ENCODE assay signal across 17 cellular contexts in genomic region chr10:86048973-86049372, GRCh38.
DNase-seq lines count a peak whose midpoint lies in the region; ATAC-seq and TF ChIP-seq lines count a peak whose summit lies in the region.
"Had no signal": no experiment of that assay in that cellular context is flagged by ENCODE, and none has a peak within 500 bp of the region (broad histone marks: within the 10 kb centered on the region; RNA-seq: fewer than 3 reads in every experiment).

No MANE protein-coding gene starts in this region.

- intact Hi-C loops in cardiac septum (cut with DNase I), result no loop called here

- H2AK5ac ChIP-seq in trophoblast cell (ENCODE audit: low read length), result no peak overlapping the region

- H3K4me1 ChIP-seq in right atrium auricular region (no peaks in the 10 kb centered on the region), trophoblast cell (ENCODE audit: control insufficient read depth in 1 of 2, insufficient read depth in 2 of 2, low read length in 2 of 2) (no peaks in the 10 kb centered on the region)
- H3K4me1 ChIP-seq: A549, Caco-2 had no signal

- no peak overlapping the region for H2BK12ac ChIP-seq in trophoblast cell (ENCODE audit: low read length)

- TF ChIP-seq CTCF in right atrium auricular region (IDR thresholded peaks at IDR 0.05), result no peak

- no CpG with 5 or more reads among the region's 2 CpGs for WGBS in trophoblast cell (ENCODE audit: extremely low coverage, insufficient coverage, insufficient read length)

- no peaks in the 10 kb centered on the region for H3K9me3 Mint-ChIP-seq in activated CD8-positive, alpha-beta memory T cell treated with anti-CD3 and anti-CD28 coated beads, Interleukin-2, amount 10 ng/mL, durations not matched to agents 7 days and 5 days (ENCODE audit: low read depth)
- H3K9me3 Mint-ChIP-seq: CD4-positive, alpha-beta T cell had no signal

- no peaks in the 10 kb centered on the region for H3K36me3 Mint-ChIP-seq in activated CD8-positive, alpha-beta memory T cell treated with anti-CD3 and anti-CD28 coated beads, Interleukin-2, amount 10 ng/mL, durations not matched to agents 7 days and 5 days

- no peaks in the 10 kb centered on the region for H3K79me1 ChIP-seq in trophoblast cell (ENCODE audit: low read length)

- H4K12ac ChIP-seq in trophoblast cell (ENCODE audit: low read depth, low read length), result no peak overlapping the region

- no peaks in the 10 kb centered on the region for H3K79me2 ChIP-seq in trophoblast cell (ENCODE audit: control insufficient read depth, insufficient read depth, low read length, poor library complexity)

- no peak overlapping the region for H2BK5ac ChIP-seq in trophoblast cell (ENCODE audit: low read depth, low read length, poor library complexity)

- H4K91ac ChIP-seq in trophoblast cell (ENCODE audit: low read depth, low read length), result no peak overlapping the region

- no peak overlapping the region for H2BK120ac ChIP-seq in trophoblast cell (ENCODE audit: insufficient read depth, low read length, poor library complexity)

- H3K18ac ChIP-seq in trophoblast cell (ENCODE audit: low read length), result no peak overlapping the region

- no peak overlapping the region for H3K4me3 Mint-ChIP-seq in activated CD8-positive, alpha-beta memory T cell treated with anti-CD3 and anti-CD28 coated beads, Interleukin-2, amount 10 ng/mL, durations not matched to agents 7 days and 5 days
- H3K4me3 Mint-ChIP-seq: CD4-positive, alpha-beta T cell; HFFc6 had no signal

- no peak overlapping the region for H3K27ac ChIP-seq in right atrium auricular region
- no peak overlapping the region for H3K27ac ChIP-seq in trophoblast cell (ENCODE audit: low read depth, low read length)
- H3K27ac ChIP-seq: 22Rv1, A549, C4-2B had no signal

- no peak overlapping the region for H3K27ac Mint-ChIP-seq in activated CD8-positive, alpha-beta memory T cell treated with anti-CD3 and anti-CD28 coated beads, Interleukin-2, amount 10 ng/mL, durations not matched to agents 7 days and 5 days
- H3K27ac Mint-ChIP-seq: CD4-positive, alpha-beta T cell; HFFc6 had no signal

- no peak for ATAC-seq in activated CD8-positive, alpha-beta memory T cell treated with anti-CD3 and anti-CD28 coated beads, Interleukin-2, amount 10 ng/mL, durations not matched to agents 7 days and 5 days
- ATAC-seq: A549, HCT116 had no signal

- H3K4ac ChIP-seq in trophoblast cell (ENCODE audit: low read depth, low read length), result no peak overlapping the region

- no peak overlapping the region for H3K14ac ChIP-seq in trophoblast cell (ENCODE audit: low read length)

- H3K36me3 ChIP-seq in right atrium auricular region, result no peaks in the 10 kb centered on the region
- H3K36me3 ChIP-seq in trophoblast cell (ENCODE audit: control insufficient read depth in 1 of 2, insufficient read depth in 2 of 2, low read length in 2 of 2), result no peaks in the 10 kb centered on the region

- no peaks in the 10 kb centered on the region for H3K27me3 ChIP-seq in right atrium auricular region
- no peaks in the 10 kb centered on the region for H3K27me3 ChIP-seq in trophoblast cell (ENCODE audit: insufficient read depth, low read length)

- H3K9ac ChIP-seq in trophoblast cell (ENCODE audit: low read length), result no peak overlapping the region

- no peak overlapping the region for H4K8ac ChIP-seq in trophoblast cell (ENCODE audit: low read depth, low read length)

- H3K23ac ChIP-seq in trophoblast cell (ENCODE audit: low read length), result peak overlapping the region; percentile 4

- DNase-seq in activated CD8-positive, alpha-beta memory T cell treated with anti-CD3 and anti-CD28 coated beads for 24 hours, result peak; percentile 46
- no peak for DNase-seq in activated CD8-positive, alpha-beta memory T cell treated with anti-CD3 and anti-CD28 coated beads, Interleukin-2, amount 10 ng/mL, durations not matched to agents 7 days and 5 days
- DNase-seq in cardiac septum (ENCODE audit: low spot score) (peak; percentile 19), right atrium auricular region (ENCODE audit: low spot score) (no peak), trophoblast cell (no peak), NCI-H526 (lab: John Stamatoyannopoulos, UW) (no peak), retina (no peak)
- DNase-seq: AML-193; Caco-2; CD4-positive, alpha-beta T cell; GOT3; H7; HFFc6 had no signal

- peaks cover 21% of the 10 kb centered on the region for H3K4me1 Mint-ChIP-seq in activated CD8-positive, alpha-beta memory T cell treated with anti-CD3 and anti-CD28 coated beads, Interleukin-2, amount 10 ng/mL, durations not matched to agents 7 days and 5 days

- no peak overlapping the region for H3K4me2 ChIP-seq in trophoblast cell (ENCODE audit: low read length)
- H3K4me2 ChIP-seq: A549 had no signal

- H3K27me3 Mint-ChIP-seq in activated CD8-positive, alpha-beta memory T cell treated with anti-CD3 and anti-CD28 coated beads, Interleukin-2, amount 10 ng/mL, durations not matched to agents 7 days and 5 days, result peaks cover 35% of the 10 kb centered on the region
- H3K27me3 Mint-ChIP-seq: CD4-positive, alpha-beta T cell had no signal

- CTCF ChIA-PET in activated CD8-positive, alpha-beta memory T cell treated with anti-CD3 and anti-CD28 coated beads, Interleukin-2, amount 10 ng/mL, durations not matched to agents 7 days and 5 days (lab: Charles Lee), result no interaction called here

- H2AFZ ChIP-seq in trophoblast cell (ENCODE audit: insufficient read depth, low read length, poor library complexity), result no peak overlapping the region

- H3K9me3 ChIP-seq in right atrium auricular region, result peaks cover 0 to 5% of the 10 kb centered on the region in 2 donors
- peaks cover 2% of the 10 kb centered on the region for H3K9me3 ChIP-seq in trophoblast cell (ENCODE audit: insufficient read depth, low read depth, low read length)
- H3K9me3 ChIP-seq: A549, Caco-2 had no signal

- H3K4me3 ChIP-seq in right atrium auricular region, result no peak overlapping the region
- H3K4me3 ChIP-seq in trophoblast cell (ENCODE audit: low read depth, low read length), result no peak overlapping the region
- H3K4me3 ChIP-seq: A549 had no signal

Comparison
In these comparisons a context has a peak if more than half of its experiments do, and no peak if none do; other contexts are left out.
1. DNase-seq: peak in activated CD8-positive, alpha-beta memory T cell treated with anti-CD3 and anti-CD28 coated beads for 24 hours (single experiment) and cardiac septum (single experiment); none in activated CD8-positive, alpha-beta memory T cell treated with anti-CD3 and anti-CD28 coated beads, Interleukin-2, amount 10 ng/mL, durations not matched to agents 7 days and 5 days (single experiment), right atrium auricular region (single experiment), trophoblast cell (0 of 2), NCI-H526 (0 of 2) and retina (single experiment).